In genomic region chr9:83706703-83707517, GRCh38 we compare ENCODE assay signal across 8 cellular contexts. TPM values are rescaled to one million over a fixed set of nuclear protein-coding genes. Genes with fewer than 3 reads are reported as not detected.
DNase-seq lines count a peak whose midpoint lies in the region; ATAC-seq lines count a peak whose summit lies in the region.

No MANE protein-coding gene starts in this region.

- no peaks in the 10 kb centered on the region for H3K27me3 Mint-ChIP-seq in activated T-cell treated with anti-CD3 and anti-CD28 coated beads, Interleukin-2, amount 50 U/mL, for 4 hours (ENCODE audit: low read depth)

- H3K4me3 ChIP-seq in neuron (ENCODE audit: low read length): peak overlapping the region; percentile 75

- no peaks in the 10 kb centered on the region for H3K9me3 ChIP-seq in neuron (ENCODE audit: low read length)

- H2AFZ ChIP-seq in neuron (ENCODE audit: low read depth, low read length): peak overlapping the region; percentile 88

- no peaks in the 10 kb centered on the region for H3K9me3 Mint-ChIP-seq in activated T-cell treated with anti-CD3 and anti-CD28 coated beads, Interleukin-2, amount 50 U/mL, for 4 hours

- H3K36me3 Mint-ChIP-seq in activated T-cell treated with anti-CD3 and anti-CD28 coated beads, Interleukin-2, amount 50 U/mL, for 4 hours (ENCODE audit: insufficient read depth): peaks cover 13% of the 10 kb centered on the region

- DNase-seq in NCI-H524 (lab: John Stamatoyannopoulos, UW): peak; percentile 3 to 12
- DNase-seq in NCI-H524 treated with DMSO at 0.1 percent for 48 hours (lab: John Stamatoyannopoulos, UW): no peak
- DNase-seq in NCI-H69 (lab: John Stamatoyannopoulos, UW): peak; percentile 78
- peak; percentile 60 for DNase-seq in activated T-cell treated with anti-CD3 and anti-CD28 coated beads, Interleukin-2, amount 50 U/mL, for 4 hours
- peak; percentile 17 for DNase-seq in fibroblast of peridontal ligament (ENCODE audit: extremely low read depth)
- DNase-seq in substantia nigra (lab: John Stamatoyannopoulos, UW): peak in 30 of 49 donors; percentile 3 to 71 (median 30)

- peak overlapping the region; percentile 99 for H3K27ac ChIP-seq in substantia nigra (ENCODE audit: low read depth, low read length, poor library complexity, severe bottlenecking)

- peak; percentile 7 for ATAC-seq in HG02970 (IDR thresholded peaks at IDR 0.05; ENCODE audit: low FRiP score, unreplicated experiment)
- peak; percentile 53 for ATAC-seq in activated T-cell treated with anti-CD3 and anti-CD28 coated beads, Interleukin-2, amount 50 U/mL, for 4 hours

- peaks cover 16% of the 10 kb centered on the region for H3K4me1 ChIP-seq in neuron (ENCODE audit: insufficient read depth, low read length)

- H3K27me3 ChIP-seq in neuron (ENCODE audit: insufficient read depth, low read length): no peaks in the 10 kb centered on the region

- no peaks in the 10 kb centered on the region for H3K36me3 ChIP-seq in neuron (ENCODE audit: insufficient read depth, low read length)

- H3K4me3 Mint-ChIP-seq in activated T-cell treated with anti-CD3 and anti-CD28 coated beads, Interleukin-2, amount 50 U/mL, for 4 hours: peak overlapping the region; percentile 92

- H3K4me1 Mint-ChIP-seq in activated T-cell treated with anti-CD3 and anti-CD28 coated beads, Interleukin-2, amount 50 U/mL, for 4 hours (ENCODE audit: low read depth): peaks cover 47% of the 10 kb centered on the region

RNA-seq across cellular contexts. Expression of gene UBQLN1, which starts 0.8 kb away (rescaled TPM):
- 100 to 1,000 TPM; 135 to 158 (median 138) TPM for total RNA-seq in activated T-cell treated with anti-CD3 and anti-CD28 coated beads, Interleukin-2, amount 50 U/mL, for 4 hours
